ENCODE assay signal across 8 cellular contexts in the genomic region with DNA sequence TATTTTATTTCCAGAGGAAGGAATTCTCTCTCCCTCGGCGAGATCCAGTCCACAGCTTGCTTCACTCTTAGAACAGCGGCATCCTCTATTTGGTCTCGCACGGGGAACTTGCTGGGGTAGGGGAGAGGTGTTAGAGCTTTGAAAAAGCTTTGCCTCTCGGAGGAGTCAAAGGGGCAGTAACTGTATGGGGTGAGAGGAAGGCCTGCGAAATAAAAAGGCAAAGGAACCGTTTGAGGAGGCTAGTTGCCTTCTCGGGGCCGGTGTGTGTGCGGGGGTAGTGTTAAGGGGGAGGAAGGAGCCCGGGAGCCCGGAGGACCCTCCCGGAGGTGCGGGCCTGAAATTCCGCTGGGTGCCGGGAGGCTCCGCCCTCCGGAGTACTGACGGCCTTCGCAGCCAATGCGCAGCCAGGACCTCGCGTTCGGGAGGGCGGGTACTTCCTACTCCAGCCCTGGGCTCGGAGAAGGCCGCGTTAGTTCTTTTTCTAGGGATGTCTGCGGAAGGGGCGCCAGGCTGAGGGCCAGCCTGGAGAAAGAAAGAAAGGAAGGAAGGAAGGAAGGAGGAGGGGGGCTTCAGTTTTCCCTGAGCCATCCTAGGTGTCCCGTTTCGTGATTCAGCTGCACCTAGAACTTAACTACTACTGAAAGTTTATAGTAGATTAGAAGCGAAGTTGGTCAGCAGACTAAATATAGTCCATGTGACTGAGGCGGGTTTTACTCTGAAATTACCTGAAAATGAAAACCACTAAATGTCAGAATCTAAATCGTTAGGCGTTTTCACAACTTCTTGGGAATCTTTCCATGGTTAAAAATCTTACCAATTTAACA. TPM values are rescaled to one million over a fixed set of nuclear protein-coding genes. Genes with fewer than 3 reads are reported as not detected.
DNase-seq lines count a peak whose midpoint lies in the region; ATAC-seq, FAIRE-seq and TF ChIP-seq lines count a peak whose summit lies in the region.

No MANE protein-coding gene starts in this region.

- peak overlapping the region; percentile 99 for H3K4me3 Mint-ChIP-seq in central memory CD8-positive, alpha-beta T cell

- peaks cover 24% of the 10 kb centered on the region for H3K36me3 Mint-ChIP-seq in central memory CD8-positive, alpha-beta T cell (ENCODE audit: insufficient read depth)

- peak; percentile 76 for TF ChIP-seq POLR2A in GM19193 (IDR thresholded peaks at IDR 0.05; ENCODE audit: extremely low read depth, insufficient read depth, insufficient read length)

- H3K27me3 Mint-ChIP-seq in central memory CD8-positive, alpha-beta T cell, result no peaks in the 10 kb centered on the region

- peaks cover 59% of the 10 kb centered on the region for H3K4me1 Mint-ChIP-seq in central memory CD8-positive, alpha-beta T cell

- peak; percentile 55 for ATAC-seq in HG03378 (IDR thresholded peaks at IDR 0.05; ENCODE audit: unreplicated experiment)
- ATAC-seq in central memory CD8-positive, alpha-beta T cell (replicated peaks; ENCODE audit: extremely low read depth, poor library complexity, severe bottlenecking), result peak; percentile 68

- FAIRE-seq in kidney (lab: Jason Lieb, UNC), result no peak

- TF ChIP-seq CTCF in kidney (IDR thresholded peaks at IDR 0.05; ENCODE audit: borderline replicate concordance, extremely low read depth, insufficient read depth), result peak; percentile 4

- intact Hi-C loops in kidney (cut with DNase I), result no loop called here

- no peaks in the 10 kb centered on the region for H3K9me3 ChIP-seq in kidney (ENCODE audit: control insufficient read depth in 1 of 2, low read length in 2 of 2)

- peak overlapping the region; percentile 71 to 99 for H3K27ac ChIP-seq in kidney (ENCODE audit: low read depth in 2 of 2, low read length in 2 of 2)

- H3K27ac Mint-ChIP-seq in central memory CD8-positive, alpha-beta T cell (ENCODE audit: low read depth), result peak overlapping the region; percentile 99

- H3K9me3 Mint-ChIP-seq in central memory CD8-positive, alpha-beta T cell, result no peaks in the 10 kb centered on the region

- peak overlapping the region; percentile 65 to 83 for H3K9ac ChIP-seq in kidney (ENCODE audit: low read length in 2 of 2)

- H3K4me3 ChIP-seq in kidney (ENCODE audit: low read length in 2 of 2), result peak overlapping the region; percentile 78 to 84

- H3K36me3 ChIP-seq in kidney (ENCODE audit: control insufficient read depth in 1 of 2, insufficient read depth in 2 of 2, low read length in 2 of 2), result no peaks in the 10 kb centered on the region

- DNase-seq in AML-193 (lab: John Stamatoyannopoulos, UW) (peak; percentile 77 to 82), NCI-H446 (lab: John Stamatoyannopoulos, UW) (peak; percentile 88 to 95), kidney (peak; percentile 97)
- DNase-seq in activated CD4-positive, CD25-positive, alpha-beta regulatory T cell treated with anti-CD3 and anti-CD28 coated beads, Interleukin-2, amount 50 U/mL, for 16 hours (ENCODE audit: low read depth, low spot score), result peak; percentile 65
- peak; percentile 68 to 72 for DNase-seq in central memory CD8-positive, alpha-beta T cell (ENCODE audit: low spot score in 2 of 2)
- peak; percentile 70 to 78 for DNase-seq in stimulated activated CD4-positive, alpha-beta T cell treated with anti-CD3 and anti-CD28 coated beads, Interleukin-15, amount 100 ng/mL, for 1 hour (ENCODE audit: low read depth in 1 of 2, low spot score in 1 of 2)

- H3K4me1 ChIP-seq in kidney (ENCODE audit: control insufficient read depth in 1 of 2, insufficient read depth in 1 of 2, low read depth in 1 of 2, low read length in 2 of 2), result peaks cover 15 to 22% of the 10 kb centered on the region in 2 donors

RNA-seq across cellular contexts. Expression of gene NEK7, which starts 2.2 kb away (rescaled TPM):
- total RNA-seq in kidney, result 65.5 TPM
- polyA plus RNA-seq in kidney (ENCODE audit: insufficient read depth, low read depth, low replicate concordance), result 17.3 TPM

Comparison
In these comparisons a context has a peak if more than half of its experiments do, and no peak if none do; other contexts are left out.
1. Peak in every context shown above with its lines: DNase-seq, ATAC-seq, H3K4me3 ChIP-seq and H3K27ac ChIP-seq.